1 cellular context compared by ENCODE assay signal in the genomic region with DNA sequence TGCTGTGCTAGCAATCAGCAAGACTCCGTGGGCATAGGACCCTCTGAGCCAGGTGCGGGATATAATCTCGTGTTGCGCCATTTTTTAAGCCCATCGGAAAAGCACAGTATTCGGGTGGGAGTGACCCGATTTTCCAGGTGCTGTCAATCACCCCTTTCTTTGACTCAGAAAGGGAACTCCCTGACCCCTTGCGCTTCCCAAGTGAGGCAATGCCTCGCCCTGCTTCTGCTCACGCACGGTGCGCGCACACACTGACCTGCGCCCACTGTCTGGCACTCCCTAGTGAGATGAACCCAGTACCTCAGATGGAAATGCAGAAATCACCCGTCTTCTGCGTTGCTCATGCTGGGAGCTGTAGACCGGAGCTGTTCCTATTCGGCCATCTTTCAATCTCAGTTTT.
TF ChIP-seq lines count a peak whose summit lies in the region.

No MANE protein-coding gene starts in this region.

TF ChIP-seq in K562, 482 proteins besides CTCF, POLR2A, EP300 and RAD21:
- TF ChIP-seq, protein P1, sequence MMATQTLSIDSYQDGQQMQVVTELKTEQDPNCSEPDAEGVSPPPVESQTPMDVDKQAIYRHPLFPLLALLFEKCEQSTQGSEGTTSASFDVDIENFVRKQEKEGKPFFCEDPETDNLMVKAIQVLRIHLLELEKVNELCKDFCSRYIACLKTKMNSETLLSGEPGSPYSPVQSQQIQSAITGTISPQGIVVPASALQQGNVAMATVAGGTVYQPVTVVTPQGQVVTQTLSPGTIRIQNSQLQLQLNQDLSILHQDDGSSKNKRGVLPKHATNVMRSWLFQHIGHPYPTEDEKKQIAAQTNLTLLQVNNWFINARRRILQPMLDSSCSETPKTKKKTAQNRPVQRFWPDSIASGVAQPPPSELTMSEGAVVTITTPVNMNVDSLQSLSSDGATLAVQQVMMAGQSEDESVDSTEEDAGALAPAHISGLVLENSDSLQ (IDR thresholded peaks at IDR 0.05) = peak; percentile 56
